21 cellular contexts compared by ENCODE assay signal in the genomic region with DNA sequence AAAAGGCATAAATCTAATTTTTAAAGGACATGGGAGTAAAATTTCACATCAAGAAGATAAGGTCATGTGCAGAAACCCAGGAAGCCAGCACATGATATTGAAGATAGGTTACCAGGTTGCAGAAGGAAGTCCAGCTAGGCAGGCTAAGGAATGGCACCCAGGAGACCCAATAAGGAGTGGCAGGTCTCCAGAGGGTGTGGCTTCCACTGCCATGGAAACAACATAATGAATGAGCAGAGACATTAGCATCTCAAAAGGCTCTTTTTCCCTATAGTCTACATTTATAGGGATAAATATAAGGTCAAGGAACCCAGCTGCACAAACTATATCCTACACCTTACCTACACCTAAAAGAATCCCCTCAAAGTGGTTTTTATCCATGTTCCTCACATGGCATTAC.
"Had no signal": no experiment of that assay in that cellular context is flagged by ENCODE, and none has a peak within 500 bp of the region (broad histone marks: within the 10 kb centered on the region; RNA-seq: fewer than 3 reads in every experiment).

No MANE protein-coding gene starts in this region.

- ATAC-seq: effector memory CD8-positive, alpha-beta T cell; left cardiac atrium; left lung; naive thymus-derived CD4-positive, alpha-beta T cell; sciatic nerve; stimulated activated effector memory CD8-positive, alpha-beta T cell treated with anti-CD3 and anti-CD28 coated beads, Interleukin-12 subunit alpha, Interleukin-12 subunit beta, amount 100 ng/mL, for 72 hours had no signal

- H3K27ac ChIP-seq: left lung, neural progenitor cell, parathyroid adenoma, right atrium auricular region, stomach, thyroid gland had no signal

- H3K9me3 ChIP-seq: left lung, right atrium auricular region, stomach, thyroid gland had no signal

- H3K4me2 ChIP-seq: neural progenitor cell had no signal

- H3K27ac Mint-ChIP-seq: effector memory CD8-positive, alpha-beta T cell; naive thymus-derived CD4-positive, alpha-beta T cell; nephron; neural progenitor cell; progenitor cell of endocrine pancreas; stimulated activated effector memory CD8-positive, alpha-beta T cell treated with anti-CD3 and anti-CD28 coated beads, Interleukin-12 subunit alpha, Interleukin-12 subunit beta, amount 100 ng/mL, for 72 hours; type B pancreatic cell had no signal

- H3K9ac ChIP-seq: neural progenitor cell, parathyroid adenoma had no signal

- H3K4me3 ChIP-seq: left lung, neural progenitor cell, right atrium auricular region, stomach, thyroid gland had no signal

- H3K79me2 ChIP-seq: parathyroid adenoma had no signal

- DNase-seq: cortex of kidney; effector memory CD8-positive, alpha-beta T cell; hypothalamus; left cardiac atrium; left lung; mesenchymal stem cell; midbrain; naive thymus-derived CD4-positive, alpha-beta T cell; stimulated activated CD4-positive, alpha-beta T cell treated with anti-CD3 and anti-CD28 coated beads, Interleukin-2, amount 100 ng/mL, for 24 hours; stimulated activated CD4-positive, alpha-beta T cell treated with anti-CD3 and anti-CD28 coated beads, Interleukin-4, amount 100 ng/mL, for 24 hours; stimulated activated naive CD4-positive, alpha-beta T cell treated with Interleukin-2 at 50 U/mL for 16 hours; stomach; thyroid gland had no signal

- H3K27me3 ChIP-seq: left lung, neural progenitor cell, right atrium auricular region, stomach, thyroid gland had no signal

- H3K9me3 Mint-ChIP-seq: effector memory CD8-positive, alpha-beta T cell; nephron; neural progenitor cell; stimulated activated effector memory CD8-positive, alpha-beta T cell treated with anti-CD3 and anti-CD28 coated beads, Interleukin-12 subunit alpha, Interleukin-12 subunit beta, amount 100 ng/mL, for 72 hours; type B pancreatic cell had no signal

- H3K4me1 Mint-ChIP-seq: nephron; neural progenitor cell; stimulated activated effector memory CD8-positive, alpha-beta T cell treated with anti-CD3 and anti-CD28 coated beads, Interleukin-12 subunit alpha, Interleukin-12 subunit beta, amount 100 ng/mL, for 72 hours had no signal

- H3K36me3 Mint-ChIP-seq: naive thymus-derived CD4-positive, alpha-beta T cell; neural progenitor cell; stimulated activated effector memory CD8-positive, alpha-beta T cell treated with anti-CD3 and anti-CD28 coated beads, Interleukin-12 subunit alpha, Interleukin-12 subunit beta, amount 100 ng/mL, for 72 hours; type B pancreatic cell had no signal

- H3K36me3 ChIP-seq: left lung, neural progenitor cell, right atrium auricular region, stomach, thyroid gland had no signal

- H3K27me3 Mint-ChIP-seq: progenitor cell of endocrine pancreas, type B pancreatic cell had no signal

- H3K4me3 Mint-ChIP-seq: effector memory CD8-positive, alpha-beta T cell; naive thymus-derived CD4-positive, alpha-beta T cell; nephron; neural progenitor cell; stimulated activated effector memory CD8-positive, alpha-beta T cell treated with anti-CD3 and anti-CD28 coated beads, Interleukin-12 subunit alpha, Interleukin-12 subunit beta, amount 100 ng/mL, for 72 hours; type B pancreatic cell had no signal

- H3K4me1 ChIP-seq: left lung, neural progenitor cell, parathyroid adenoma, right atrium auricular region, stomach, thyroid gland had no signal
